Comparison of ENCODE assay signal across 13 cellular contexts in genomic region chr7:151695856-151696555, GRCh38.
DNase-seq lines count a peak whose midpoint lies in the region; ATAC-seq and TF ChIP-seq lines count a peak whose summit lies in the region.
"Had no signal": no experiment of that assay in that cellular context is flagged by ENCODE, and none has a peak within 500 bp of the region (broad histone marks: within the 10 kb centered on the region; RNA-seq: fewer than 3 reads in every experiment).

No MANE protein-coding gene starts in this region.

- H3K27me3 ChIP-seq in PC-3 (ENCODE audit: low read length) (no peaks in the 10 kb centered on the region), heart right ventricle (no peaks in the 10 kb centered on the region), psoas muscle (ENCODE audit: insufficient read depth in 3 of 3, low read length in 2 of 3) (no peaks in the 10 kb centered on the region), MM.1S (replicated peaks; ENCODE audit: insufficient read depth, low read length) (peaks cover 4% of the 10 kb centered on the region; the same call in 1 of the 2 replicates)
- H3K27me3 ChIP-seq: testis had no signal

- no peaks in the 10 kb centered on the region for H3F3A ChIP-seq in PC-3 (ENCODE audit: low read length, unreplicated experiment)
- H3F3A ChIP-seq in MM.1S (ENCODE audit: insufficient read depth, low read length) = no peaks in the 10 kb centered on the region

- H3K9ac ChIP-seq in PC-3 (ENCODE audit: low read length) (no peak overlapping the region), MM.1S (ENCODE audit: low read length) (no peak overlapping the region)

- H3K9me2 ChIP-seq in PC-3 (replicated peaks; ENCODE audit: low read length) (no peaks in the 10 kb centered on the region), MM.1S (replicated peaks; ENCODE audit: insufficient read depth, low read length) (no peaks in the 10 kb centered on the region)

- H3K9me3 ChIP-seq in PC-3 (ENCODE audit: low read length) (no peaks in the 10 kb centered on the region), heart right ventricle (no peaks in the 10 kb centered on the region), psoas muscle (no peaks in the 10 kb centered on the region), MM.1S (replicated peaks; ENCODE audit: insufficient read depth, low read length) (no peaks in the 10 kb centered on the region)
- H3K9me3 ChIP-seq: testis had no signal

- ATAC-seq in PC-3 (no peak), heart right ventricle (no peak), psoas muscle (no peak), GM19035 (IDR thresholded peaks at IDR 0.05; ENCODE audit: unreplicated experiment) (no peak), GM18502 (IDR thresholded peaks at IDR 0.05; ENCODE audit: poor library complexity, unreplicated experiment) (no peak), GM18861 (IDR thresholded peaks at IDR 0.05; ENCODE audit: unreplicated experiment) (no peak)

- H3K27ac ChIP-seq in PC-3 (ENCODE audit: low read length) = no peak overlapping the region
- H3K27ac ChIP-seq in heart right ventricle = peak overlapping the region in 9 of 10 donors; percentile 11 to 95 (median 73)
- peak overlapping the region; percentile 84 for H3K27ac ChIP-seq in psoas muscle
- no peak overlapping the region for H3K27ac ChIP-seq in MM.1S (ENCODE audit: low read length)
- H3K27ac ChIP-seq: testis, WERI-Rb-1 had no signal

- H3K79me2 ChIP-seq in PC-3 (ENCODE audit: low read length) (no peaks in the 10 kb centered on the region), MM.1S (ENCODE audit: low read length) (no peaks in the 10 kb centered on the region)

- DNase-seq in G401 (ENCODE audit: low spot score) (peak; percentile 44), PC-3 (no peak), heart right ventricle (no peak), psoas muscle (peak in 1 of 2 donors; percentile 48), MM.1S (no peak)
- DNase-seq: activated T-cell treated with anti-CD3 and anti-CD28 coated beads, Interleukin-2, amount 50 U/mL, for 48 hours; naive B cell; stimulated activated CD4-positive, alpha-beta T cell treated with anti-CD3 and anti-CD28 coated beads, Interleukin-2, amount 100 ng/mL, for 24 hours; testis had no signal

- H3K36me3 ChIP-seq in PC-3 (ENCODE audit: low read depth, low read length) (no peaks in the 10 kb centered on the region), heart right ventricle (no peaks in the 10 kb centered on the region), psoas muscle (ENCODE audit: insufficient read depth in 1 of 2, low read depth in 1 of 2) (no peaks in the 10 kb centered on the region), MM.1S (replicated peaks; ENCODE audit: insufficient read depth, low read length) (no peaks in the 10 kb centered on the region)
- H3K36me3 ChIP-seq: WERI-Rb-1 had no signal

- H3K4me3 ChIP-seq in PC-3 (ENCODE audit: low read length) (no peak overlapping the region), heart right ventricle (no peak overlapping the region), psoas muscle (no peak overlapping the region), MM.1S (ENCODE audit: low read length) (no peak overlapping the region)
- H3K4me3 ChIP-seq: testis had no signal

- H4K20me1 ChIP-seq in PC-3 (ENCODE audit: low read length) (no peaks in the 10 kb centered on the region), MM.1S (ENCODE audit: insufficient read depth, low read length) (no peaks in the 10 kb centered on the region)

- H2AFZ ChIP-seq in PC-3 (ENCODE audit: low read length) = no peak overlapping the region
- no peak overlapping the region for H2AFZ ChIP-seq in MM.1S (ENCODE audit: low read length)

- peak overlapping the region; percentile 55; the same call in 1 of the 2 replicates for H3K4me2 ChIP-seq in PC-3 (ENCODE audit: low read length)
- H3K4me2 ChIP-seq in MM.1S (ENCODE audit: low read depth, low read length) = no peak overlapping the region

- WGBS in heart right ventricle, 2 donors = 78 to 82% methylated on average over 26 of the region's 26 CpGs
- WGBS in psoas muscle, 3 donors = 89 to 92% (median 90%) methylated on average over 26 of the region's 26 CpGs

- intact Hi-C loops in PC-3 (cut with micrococcal nuclease) (loop anchor here (1.0 to 5.0 kb wide), 4 partner anchors 31 to 125 kb away; no protein-coding TSS in a partner anchor), heart right ventricle (cut with DNase I) (loop anchor here in 1 of 10 donors (1.0 kb wide), 1 partner anchor 40 kb away; no protein-coding TSS in a partner anchor), psoas muscle (cut with DNase I) (loop anchor here (5.0 kb wide), 2 partner anchors 46 to 56 kb away; no protein-coding TSS in a partner anchor)

- H3K4me1 ChIP-seq in PC-3 (ENCODE audit: insufficient read depth, low read length) = peaks cover 28% of the 10 kb centered on the region
- H3K4me1 ChIP-seq in heart right ventricle = peaks cover 11 to 90% (median 48%) of the 10 kb centered on the region in 9 donors
- H3K4me1 ChIP-seq in psoas muscle = peaks cover 25% of the 10 kb centered on the region
- no peaks in the 10 kb centered on the region for H3K4me1 ChIP-seq in MM.1S (ENCODE audit: low read length)
- H3K4me1 ChIP-seq: testis had no signal

- no peak for TF ChIP-seq CTCF in PC-3 (conservative IDR thresholded peaks at IDR 0.05; ENCODE audit: low read depth, low read length)
- TF ChIP-seq CTCF in heart right ventricle (IDR thresholded peaks at IDR 0.05) = no peak
- TF ChIP-seq CTCF in psoas muscle (IDR thresholded peaks at IDR 0.05) = no peak
- no peak for TF ChIP-seq CTCF in MM.1S (IDR thresholded peaks at IDR 0.05; ENCODE audit: low read length)

- POLR2A ChIA-PET in PC-3 (lab: Charles Lee; ENCODE audit: unreplicated experiment) = no interaction called here

- in situ Hi-C loops in G401 (cut with HindIII; ENCODE audit: low sequenced_read_pairs) = no loop called here

- CTCF ChIA-PET in PC-3 (lab: Charles Lee) = interaction anchor here (0.5 to 1.6 kb wide), 5 partner anchors 8 to 202 kb away, joined by 3 to 20 read pairs (median 3); no protein-coding TSS in a partner anchor

- no TSS peak for BruUV-seq in PC-3 (replicated peaks; lab: Mats Ljungman, UMichigan)

Comparison
In these comparisons a context has a peak if more than half of its experiments do, and no peak if none do; other contexts are left out.
1. H3K27ac ChIP-seq: peak in heart right ventricle (9 of 10) and psoas muscle (single experiment); none in PC-3 (single experiment) and MM.1S (single experiment).